Comparison of ENCODE assay signal across 1 cellular context in genomic region chr4:48015216-48015615, GRCh38.
TF ChIP-seq lines count a peak whose summit lies in the region.

No MANE protein-coding gene starts in this region.

TF ChIP-seq in GM23338, 12 proteins besides CTCF, POLR2A, EP300 and RAD21 (continued from another document):
- TF ChIP-seq REST (IDR thresholded peaks at IDR 0.05; ENCODE audit: unreplicated experiment), result no peak
- no peak for TF ChIP-seq ZNF331 (CRISPR knock-in tag; IDR thresholded peaks at IDR 0.05; ENCODE audit: low read depth)
- TF ChIP-seq ETS1 (IDR thresholded peaks at IDR 0.05), result no peak
- TF ChIP-seq NANOG (IDR thresholded peaks at IDR 0.05; ENCODE audit: borderline replicate concordance), result no peak
- TF ChIP-seq STAT1 (IDR thresholded peaks at IDR 0.05; ENCODE audit: unreplicated experiment), result no peak
- no peak for TF ChIP-seq CREB1 (CRISPR knock-in tag; IDR thresholded peaks at IDR 0.05; ENCODE audit: low read depth)
